20 cellular contexts compared by ENCODE assay signal in genomic region chr6:170112583-170112860, GRCh38.
"Had no signal": no experiment of that assay in that cellular context is flagged by ENCODE, and none has a peak within 500 bp of the region (broad histone marks: within the 10 kb centered on the region; RNA-seq: fewer than 3 reads in every experiment).

No MANE protein-coding gene starts in this region.

- H3K4me3 ChIP-seq: gastroesophageal sphincter, pancreas, skin epidermis had no signal

- H3K27ac Mint-ChIP-seq: activated CD4-positive, alpha-beta T cell treated with anti-CD3 and anti-CD28 coated beads for 36 hours; activated naive CD8-positive, alpha-beta T cell treated with anti-CD3 and anti-CD28 coated beads, Interleukin-2, amount 10 ng/mL, durations not matched to agents 7 days and 5 days; endodermal cell; memory B cell; nephron had no signal

- H3K4me1 Mint-ChIP-seq: activated CD4-positive, alpha-beta T cell treated with anti-CD3 and anti-CD28 coated beads for 36 hours; endodermal cell; memory B cell had no signal

- H3K27ac ChIP-seq: epithelial cell of prostate, gastroesophageal sphincter, pancreas, skin epidermis, WERI-Rb-1 had no signal

- DNase-seq: activated CD4-positive, alpha-beta T cell treated with anti-CD3 and anti-CD28 coated beads for 36 hours; activated CD4-positive, alpha-beta T cell treated with anti-CD3 and anti-CD28 coated beads, Interleukin-2, amount 50 U/mL, for 48 hours; activated naive CD4-positive, alpha-beta T cell; activated naive CD8-positive, alpha-beta T cell treated with anti-CD3 and anti-CD28 coated beads, Interleukin-2, amount 10 ng/mL, durations not matched to agents 7 days and 5 days; amniotic stem cell; cerebellar nuclear complex; cortex of kidney; hypothalamus; right cardiac atrium; stimulated activated CD4-positive, alpha-beta T cell treated with anti-CD3 and anti-CD28 coated beads, Interleukin-2, amount 100 ng/mL, for 24 hours; stimulated activated naive CD4-positive, alpha-beta T cell; SW 1271; WERI-Rb-1 had no signal

- H3K9me3 Mint-ChIP-seq: activated naive CD8-positive, alpha-beta T cell treated with anti-CD3 and anti-CD28 coated beads, Interleukin-2, amount 10 ng/mL, durations not matched to agents 7 days and 5 days; endodermal cell; memory B cell; nephron had no signal

- H3K4me3 Mint-ChIP-seq: activated CD4-positive, alpha-beta T cell treated with anti-CD3 and anti-CD28 coated beads for 36 hours; activated naive CD8-positive, alpha-beta T cell treated with anti-CD3 and anti-CD28 coated beads, Interleukin-2, amount 10 ng/mL, durations not matched to agents 7 days and 5 days; endodermal cell; memory B cell; nephron had no signal

- H3K36me3 Mint-ChIP-seq: activated naive CD8-positive, alpha-beta T cell treated with anti-CD3 and anti-CD28 coated beads, Interleukin-2, amount 10 ng/mL, durations not matched to agents 7 days and 5 days; memory B cell had no signal
